Comparison of ENCODE assay signal across 2 cellular contexts in genomic region chr3:52771702-52772101, GRCh38.
TF ChIP-seq lines count a peak whose summit lies in the region.

No MANE protein-coding gene starts in this region.

TF ChIP-seq in SK-N-SH, 30 proteins besides CTCF, POLR2A, EP300 and RAD21:
- TF ChIP-seq ELF1 (IDR thresholded peaks at IDR 0.05): no peak
- no peak for TF ChIP-seq TEAD4 (IDR thresholded peaks at IDR 0.05; ENCODE audit: borderline replicate concordance, insufficient read depth)
- no peak for TF ChIP-seq EZH2phosphoT487 (IDR thresholded peaks at IDR 0.05; ENCODE audit: borderline replicate concordance, low read depth)
- no peak for TF ChIP-seq SMC3 (IDR thresholded peaks at IDR 0.05; ENCODE audit: low read depth, low read length)
- no peak for TF ChIP-seq FOXM1 (IDR thresholded peaks at IDR 0.05; ENCODE audit: low read depth)

TF ChIP-seq in SK-N-SH treated with all-trans-retinoic acid at 6 μM for 48 hours, 23 proteins besides CTCF, POLR2A, EP300 and RAD21:
- no peak for TF ChIP-seq TOX (CRISPR knock-in tag; IDR thresholded peaks at IDR 0.05; ENCODE audit: borderline replicate concordance)
- no peak for TF ChIP-seq PATZ1 (CRISPR knock-in tag; IDR thresholded peaks at IDR 0.05; ENCODE audit: borderline replicate concordance)
- TF ChIP-seq ESRRG (CRISPR knock-in tag; IDR thresholded peaks at IDR 0.05): no peak
- TF ChIP-seq GLIS3 (CRISPR knock-in tag; IDR thresholded peaks at IDR 0.05): no peak
- no peak for TF ChIP-seq ZFP3 (CRISPR knock-in tag; IDR thresholded peaks at IDR 0.05)
- TF ChIP-seq BACH2 (CRISPR knock-in tag; IDR thresholded peaks at IDR 0.05; ENCODE audit: borderline replicate concordance): no peak
- no peak for TF ChIP-seq ZNF8 (CRISPR knock-in tag; IDR thresholded peaks at IDR 0.05)
- no peak for TF ChIP-seq ZNF565 (CRISPR knock-in tag; conservative IDR thresholded peaks at IDR 0.05; ENCODE audit: low read depth)
- no peak for TF ChIP-seq CSRNP3 (CRISPR knock-in tag; IDR thresholded peaks at IDR 0.05)
- no peak for TF ChIP-seq RARB (CRISPR knock-in tag; IDR thresholded peaks at IDR 0.05)
- TF ChIP-seq ZC3H10 (CRISPR knock-in tag; IDR thresholded peaks at IDR 0.05): no peak
- TF ChIP-seq ARNTL (CRISPR knock-in tag; IDR thresholded peaks at IDR 0.05; ENCODE audit: borderline replicate concordance, low read depth): no peak
- TF ChIP-seq ISL1 (CRISPR knock-in tag; IDR thresholded peaks at IDR 0.05): no peak
- no peak for TF ChIP-seq SNAI2 (CRISPR knock-in tag; IDR thresholded peaks at IDR 0.05)
- TF ChIP-seq CSDC2 (CRISPR knock-in tag; IDR thresholded peaks at IDR 0.05): no peak
- TF ChIP-seq TCF4 (CRISPR knock-in tag; IDR thresholded peaks at IDR 0.05; ENCODE audit: borderline replicate concordance): no peak
- TF ChIP-seq PPARA (CRISPR knock-in tag; IDR thresholded peaks at IDR 0.05; ENCODE audit: borderline replicate concordance): no peak
